ENCODE assay signal across 9 cellular contexts in the genomic region with DNA sequence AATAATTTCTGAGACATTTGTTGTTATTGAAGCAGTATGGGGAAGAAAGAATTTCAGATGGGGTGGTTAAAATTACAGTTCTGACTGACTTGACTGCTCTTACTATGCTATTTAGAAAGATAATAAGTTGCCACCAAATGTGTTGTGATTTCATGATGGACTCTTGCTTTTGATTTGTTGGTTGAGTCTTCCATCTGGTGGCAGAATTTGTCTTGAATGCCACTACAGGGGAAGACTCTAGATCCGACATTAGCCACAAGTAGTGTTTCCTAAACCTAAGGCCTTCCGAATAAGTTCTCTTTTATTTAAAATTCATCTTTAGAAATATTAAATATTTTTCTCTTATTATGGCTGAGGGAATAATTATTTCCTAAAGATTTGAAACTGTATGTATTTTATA.
DNase-seq lines count a peak whose midpoint lies in the region; ATAC-seq and TF ChIP-seq lines count a peak whose summit lies in the region.
"Had no signal": no experiment of that assay in that cellular context is flagged by ENCODE, and none has a peak within 500 bp of the region (broad histone marks: within the 10 kb centered on the region; RNA-seq: fewer than 3 reads in every experiment).

No MANE protein-coding gene starts in this region.

- H3K27ac ChIP-seq in MM.1S (ENCODE audit: low read length): no peak overlapping the region
- H3K27ac ChIP-seq: coronary artery had no signal

- H3K27me3 ChIP-seq in MM.1S (replicated peaks; ENCODE audit: insufficient read depth, low read length): no peaks in the 10 kb centered on the region

- no peak overlapping the region for H3K4me3 Mint-ChIP-seq in nephron progenitor cell

- H3K9me3 ChIP-seq in MM.1S (replicated peaks; ENCODE audit: insufficient read depth, low read length): no peaks in the 10 kb centered on the region

- H3K9me2 ChIP-seq in MM.1S (replicated peaks; ENCODE audit: insufficient read depth, low read length): no peaks in the 10 kb centered on the region

- no peak overlapping the region for H3K9ac ChIP-seq in MM.1S (ENCODE audit: low read length)

- DNase-seq in EH (ENCODE audit: low read depth): peak; percentile 44
- no peak for DNase-seq in MM.1S
- peak; percentile 58 to 75 for DNase-seq in cardiac fibroblast (ENCODE audit: low read depth in 2 of 2)
- no peak for DNase-seq in nephron progenitor cell

- H2AFZ ChIP-seq in MM.1S (ENCODE audit: low read length): no peak overlapping the region

- no peaks in the 10 kb centered on the region for H3K36me3 Mint-ChIP-seq in nephron progenitor cell (ENCODE audit: low read depth)

- no peaks in the 10 kb centered on the region for H3K4me1 ChIP-seq in MM.1S (ENCODE audit: low read length)

- H3F3A ChIP-seq in MM.1S (ENCODE audit: insufficient read depth, low read length): peaks cover 9% of the 10 kb centered on the region

- H3K36me3 ChIP-seq in MM.1S (replicated peaks; ENCODE audit: insufficient read depth, low read length): no peaks in the 10 kb centered on the region

- no peaks in the 10 kb centered on the region for H4K20me1 ChIP-seq in MM.1S (ENCODE audit: insufficient read depth, low read length)

- no peaks in the 10 kb centered on the region for H3K4me1 Mint-ChIP-seq in nephron progenitor cell

- no peaks in the 10 kb centered on the region for H3K9me3 Mint-ChIP-seq in nephron progenitor cell

- TF ChIP-seq CTCF in MM.1S (IDR thresholded peaks at IDR 0.05; ENCODE audit: low read length) (0 out of 2 replicates have a peak, but pooled peaks have one; percentile 11), cardiac fibroblast (IDR thresholded peaks at IDR 0.05; ENCODE audit: low read depth, low read length) (peak; percentile 30), nephron progenitor cell (IDR thresholded peaks at IDR 0.05) (peak; percentile 19)

- no peak overlapping the region for H3K27ac Mint-ChIP-seq in nephron progenitor cell

- H3K79me2 ChIP-seq in MM.1S (ENCODE audit: low read length): no peaks in the 10 kb centered on the region

- H3K4me2 ChIP-seq in MM.1S (ENCODE audit: low read depth, low read length): no peak overlapping the region

- no peak for ATAC-seq in HG03457 (IDR thresholded peaks at IDR 0.05; ENCODE audit: unreplicated experiment)
- ATAC-seq in HG03159 (IDR thresholded peaks at IDR 0.05; ENCODE audit: unreplicated experiment): no peak
- ATAC-seq in activated CD4-positive, CD25-positive, alpha-beta regulatory T cell treated with anti-CD3 and anti-CD28 coated beads, Interleukin-2, amount 50 U/mL, for 24 hours: no peak
- no peak for ATAC-seq in GM18520 (IDR thresholded peaks at IDR 0.05; ENCODE audit: unreplicated experiment)

- no peak overlapping the region for H3K4me3 ChIP-seq in MM.1S (ENCODE audit: low read length)
- H3K4me3 ChIP-seq in cardiac fibroblast (replicated peaks in 1 of 2; ENCODE audit: low read depth in 2 of 2, low read length in 2 of 2): no peak overlapping the region
- H3K4me3 ChIP-seq: coronary artery had no signal

- H3K27me3 Mint-ChIP-seq in nephron progenitor cell (ENCODE audit: low read depth, poor library complexity): peaks cover 3% of the 10 kb centered on the region

Comparison
In these comparisons a context has a peak if more than half of its experiments do, and no peak if none do; other contexts are left out.
1. DNase-seq: peak in EH (single experiment) and cardiac fibroblast (2 of 2); none in MM.1S (single experiment) and nephron progenitor cell (single experiment).
2. Peak in every context shown above with its lines, with median percentiles within 50 percentile points of each other: CTCF ChIP-seq.